8 cellular contexts compared by ENCODE assay signal in genomic region chr4:37461801-37462200, GRCh38.
"Had no signal": no experiment of that assay in that cellular context is flagged by ENCODE, and none has a peak within 500 bp of the region (broad histone marks: within the 10 kb centered on the region; RNA-seq: fewer than 3 reads in every experiment).

No MANE protein-coding gene starts in this region.

- H3K4me1 ChIP-seq: HAP-1 had no signal

- H3K9me3 Mint-ChIP-seq: HFFc6, IgD-negative memory B cell had no signal

- DNase-seq: GOT3, H7, HFFc6, KBM-7 had no signal

- H3K36me3 ChIP-seq: HAP-1 had no signal

- H3K36me3 Mint-ChIP-seq: IgD-negative memory B cell had no signal

- ATAC-seq: HCT116, HepG2 had no signal

- H3K4me3 ChIP-seq: HAP-1 had no signal

- H3K9me3 ChIP-seq: HAP-1 had no signal

- H3K4me3 Mint-ChIP-seq: HFFc6, IgD-negative memory B cell had no signal

- H3K27ac Mint-ChIP-seq: HFFc6, IgD-negative memory B cell had no signal
